Comparison of ENCODE assay signal across 1 cellular context in genomic region chr3:35439626-35440025, GRCh38.
TF ChIP-seq lines count a peak whose summit lies in the region.

No MANE protein-coding gene starts in this region.

TF ChIP-seq in endothelial cell of umbilical vein, 7 proteins besides CTCF, POLR2A, EP300 and RAD21:
- TF ChIP-seq MAX (IDR thresholded peaks at IDR 0.05; ENCODE audit: insufficient read depth, insufficient read length) (no peak), EZH2 (IDR thresholded peaks at IDR 0.05; ENCODE audit: borderline replicate concordance, low read depth, low read length, severe bottlenecking) (no peak), JUN (IDR thresholded peaks at IDR 0.05; ENCODE audit: borderline replicate concordance, insufficient read depth, insufficient read length, low read depth) (no peak), MYC (IDR thresholded peaks at IDR 0.05; ENCODE audit: low read depth, low read length) (no peak), FOS (IDR thresholded peaks at IDR 0.05; ENCODE audit: borderline replicate concordance, insufficient read depth, low read length) (no peak), POLR2AphosphoS5 (IDR thresholded peaks at IDR 0.05; ENCODE audit: insufficient read depth, low read depth, low read length) (no peak), GATA2 (IDR thresholded peaks at IDR 0.05; ENCODE audit: insufficient read depth, insufficient read length, low read depth, low read length) (no peak)
